Comparison of ENCODE assay signal across 20 cellular contexts in genomic region chr3:194713299-194714121, GRCh38.
"Had no signal": no experiment of that assay in that cellular context is flagged by ENCODE, and none has a peak within 500 bp of the region (broad histone marks: within the 10 kb centered on the region; RNA-seq: fewer than 3 reads in every experiment).

No MANE protein-coding gene starts in this region.

- H3K4me1 ChIP-seq: parathyroid adenoma, sigmoid colon, uterus had no signal

- H3K36me3 ChIP-seq: esophagus muscularis mucosa, neutrophil, sigmoid colon, tibial artery, uterus had no signal

- DNase-seq: activated CD4-positive, alpha-beta T cell treated with anti-CD3 and anti-CD28 coated beads for 1 hour; activated CD8-positive, alpha-beta memory T cell treated with anti-CD3 and anti-CD28 coated beads for 24 hours; activated CD8-positive, alpha-beta memory T cell treated with anti-CD3 and anti-CD28 coated beads, Interleukin-2, amount 50 U/mL, for 48 hours; activated effector memory CD4-positive, alpha-beta T cell treated with Interleukin-2 at 50 U/mL for 16 hours; activated naive CD4-positive, alpha-beta T cell treated with anti-CD3 and anti-CD28 coated beads, Interleukin-2, amount 10 ng/mL, durations not matched to agents 7 days and 5 days; activated naive CD8-positive, alpha-beta T cell treated with anti-CD3 and anti-CD28 coated beads, Interleukin-2, amount 50 U/mL, for 24 hours; activated T-cell treated with anti-CD3 and anti-CD28 coated beads, Interleukin-2, amount 50 U/mL, for 48 hours; anterior cingulate cortex; cortex of kidney; effector CD4-positive, alpha-beta T cell; mesendoderm; natural killer cell; sigmoid colon; stimulated activated naive B cell treated with anti-CD40 and anti-IgM and Interleukin-4, amounts not matched to agents 10 μg/mL and 1 μg/mL and 100 μg/mL, for 72 hours; tibial artery; uterus had no signal

- H3K9ac ChIP-seq: parathyroid adenoma had no signal

- H3K9me3 ChIP-seq: neutrophil, sigmoid colon, tibial artery, uterus had no signal

- H3K4me3 ChIP-seq: esophagus muscularis mucosa, sigmoid colon, tibial artery, uterus had no signal

- H3K27me3 Mint-ChIP-seq: activated naive CD8-positive, alpha-beta T cell treated with anti-CD3 and anti-CD28 coated beads, Interleukin-2, amount 50 U/mL, for 24 hours; stimulated activated naive B cell treated with anti-CD40 and anti-IgM and Interleukin-4, amounts not matched to agents 10 μg/mL and 1 μg/mL and 100 μg/mL, for 72 hours had no signal

- H3K27me3 ChIP-seq: esophagus muscularis mucosa, neutrophil, sigmoid colon, tibial artery, uterus had no signal

- H3K9me3 Mint-ChIP-seq: activated naive CD4-positive, alpha-beta T cell treated with anti-CD3 and anti-CD28 coated beads, Interleukin-2, amount 10 ng/mL, durations not matched to agents 7 days and 5 days; activated naive CD8-positive, alpha-beta T cell treated with anti-CD3 and anti-CD28 coated beads, Interleukin-2, amount 50 U/mL, for 24 hours; natural killer cell; stimulated activated naive B cell treated with anti-CD40 and anti-IgM and Interleukin-4, amounts not matched to agents 10 μg/mL and 1 μg/mL and 100 μg/mL, for 72 hours had no signal

- H3K27ac ChIP-seq: esophagus muscularis mucosa, neutrophil, parathyroid adenoma, sigmoid colon, tibial artery, uterus, VCaP had no signal

- H3K4me1 Mint-ChIP-seq: activated naive CD4-positive, alpha-beta T cell treated with anti-CD3 and anti-CD28 coated beads, Interleukin-2, amount 10 ng/mL, durations not matched to agents 7 days and 5 days had no signal

- H3K4me3 Mint-ChIP-seq: activated naive CD4-positive, alpha-beta T cell treated with anti-CD3 and anti-CD28 coated beads, Interleukin-2, amount 10 ng/mL, durations not matched to agents 7 days and 5 days; activated naive CD8-positive, alpha-beta T cell treated with anti-CD3 and anti-CD28 coated beads, Interleukin-2, amount 50 U/mL, for 24 hours; natural killer cell; stimulated activated naive B cell treated with anti-CD40 and anti-IgM and Interleukin-4, amounts not matched to agents 10 μg/mL and 1 μg/mL and 100 μg/mL, for 72 hours had no signal

- H3K27ac Mint-ChIP-seq: activated naive CD4-positive, alpha-beta T cell treated with anti-CD3 and anti-CD28 coated beads, Interleukin-2, amount 10 ng/mL, durations not matched to agents 7 days and 5 days; activated naive CD8-positive, alpha-beta T cell treated with anti-CD3 and anti-CD28 coated beads, Interleukin-2, amount 50 U/mL, for 24 hours; stimulated activated naive B cell treated with anti-CD40 and anti-IgM and Interleukin-4, amounts not matched to agents 10 μg/mL and 1 μg/mL and 100 μg/mL, for 72 hours had no signal

- H3K36me3 Mint-ChIP-seq: activated naive CD4-positive, alpha-beta T cell treated with anti-CD3 and anti-CD28 coated beads, Interleukin-2, amount 10 ng/mL, durations not matched to agents 7 days and 5 days; natural killer cell; stimulated activated naive B cell treated with anti-CD40 and anti-IgM and Interleukin-4, amounts not matched to agents 10 μg/mL and 1 μg/mL and 100 μg/mL, for 72 hours had no signal

- H3K79me2 ChIP-seq: parathyroid adenoma had no signal

- H2AFZ ChIP-seq: parathyroid adenoma had no signal
